Comparison of ENCODE assay signal across 18 cellular contexts in genomic region chr16:85605912-85606841, GRCh38. TPM values are rescaled to one million over a fixed set of nuclear protein-coding genes. Genes with fewer than 3 reads are reported as not detected.
DNase-seq lines count a peak whose midpoint lies in the region; ATAC-seq, FAIRE-seq and TF ChIP-seq lines count a peak whose summit lies in the region.
"Had no signal": no experiment of that assay in that cellular context is flagged by ENCODE, and none has a peak within 500 bp of the region (broad histone marks: within the 10 kb centered on the region; RNA-seq: fewer than 3 reads in every experiment).

No MANE protein-coding gene starts in this region.

- no peaks in the 10 kb centered on the region for H3K27me3 Mint-ChIP-seq in mesothelial cell of epicardium (ENCODE audit: low read depth)

- intact Hi-C loops in GM12878 (cut with micrococcal nuclease; ENCODE audit: unreplicated experiment), result no loop called here
- intact Hi-C loops in ovary (cut with DNase I), result loop anchor here in 2 of 4 donors (10.0 kb wide), 3 partner anchors 51 to 211 kb away; no protein-coding TSS in a partner anchor

- H3K4me3 Mint-ChIP-seq in mesothelial cell of epicardium, result peak overlapping the region; percentile 26
- H3K4me3 Mint-ChIP-seq: activated naive CD4-positive, alpha-beta T cell treated with anti-CD3 and anti-CD28 coated beads for 36 hours had no signal

- TF ChIP-seq CTCF in GM12878 (IDR thresholded peaks at IDR 0.05 in 2 of 3, conservative IDR thresholded peaks at IDR 0.05 in 1 of 3; ENCODE audit: control insufficient read depth in 2 of 3, extremely low read depth in 1 of 3, insufficient read depth in 1 of 3, low read depth in 3 of 3, low read length in 3 of 3) (no peak), mesothelial cell of epicardium (IDR thresholded peaks at IDR 0.05; ENCODE audit: unreplicated experiment) (no peak), right atrium auricular region (IDR thresholded peaks at IDR 0.05) (no peak), ovary (IDR thresholded peaks at IDR 0.05) (no peak)

- peak overlapping the region; percentile 50 for H3K27ac Mint-ChIP-seq in mesothelial cell of epicardium
- H3K27ac Mint-ChIP-seq: activated naive CD4-positive, alpha-beta T cell treated with anti-CD3 and anti-CD28 coated beads for 36 hours had no signal

- peaks cover 21% of the 10 kb centered on the region for H3K79me2 ChIP-seq in GM12878 (ENCODE audit: control insufficient read depth, insufficient read depth, low read length)

- H3K27me3 ChIP-seq in HUES6 (ENCODE audit: control insufficient read depth, insufficient read depth, low read length) (peaks cover 15% of the 10 kb centered on the region), GM12878 (replicated peaks in 1 of 2; ENCODE audit: control insufficient read depth in 2 of 2, insufficient read depth in 2 of 2, low read length in 1 of 2) (no peaks in the 10 kb centered on the region), stomach smooth muscle (ENCODE audit: control insufficient read depth in 1 of 2, insufficient read depth in 2 of 2, low read length in 2 of 2) (no peaks in the 10 kb centered on the region), right atrium auricular region (no peaks in the 10 kb centered on the region), ovary (no peaks in the 10 kb centered on the region)
- H3K27me3 ChIP-seq: ascending aorta, SJCRH30 had no signal

- no peaks in the 10 kb centered on the region for H3K36me3 ChIP-seq in HUES6 (ENCODE audit: control insufficient read depth, insufficient read depth, low read length)
- peaks cover 0 to 5% of the 10 kb centered on the region in 2 experiments; a peak in 2 of 4 replicates for H3K36me3 ChIP-seq in GM12878 (ENCODE audit: control insufficient read depth in 2 of 2, insufficient read depth in 2 of 2, low read length in 1 of 2)
- H3K36me3 ChIP-seq in stomach smooth muscle (ENCODE audit: control insufficient read depth in 2 of 2, insufficient read depth in 2 of 2, low read length in 2 of 2), result no peaks in the 10 kb centered on the region
- no peaks in the 10 kb centered on the region for H3K36me3 ChIP-seq in right atrium auricular region
- H3K36me3 ChIP-seq in ovary, result no peaks in the 10 kb centered on the region
- H3K36me3 ChIP-seq: ascending aorta, SJCRH30, thoracic aorta had no signal

- no peak for TF ChIP-seq RAD21 in GM12878 (IDR thresholded peaks at IDR 0.05; ENCODE audit: insufficient read depth, low read depth, low read length)

- H3K4me1 Mint-ChIP-seq in mesothelial cell of epicardium, result peaks cover 75% of the 10 kb centered on the region

- ATAC-seq in GM12878 (no peak), HG03045 (IDR thresholded peaks at IDR 0.05; ENCODE audit: unreplicated experiment) (no peak)

- H2AFZ ChIP-seq in GM12878 (ENCODE audit: control insufficient read depth, low read depth, low read length), result no peak overlapping the region

- H3K36me3 Mint-ChIP-seq in mesothelial cell of epicardium, result no peaks in the 10 kb centered on the region

- in situ Hi-C loops in GM12878 (cut with MboI), result loop anchor here (5.0 to 25.0 kb wide), 2 partner anchors 114 to 169 kb away; no protein-coding TSS in a partner anchor

- no peaks in the 10 kb centered on the region for H3K9me3 Mint-ChIP-seq in mesothelial cell of epicardium
- H3K9me3 Mint-ChIP-seq: activated naive CD4-positive, alpha-beta T cell treated with anti-CD3 and anti-CD28 coated beads for 36 hours had no signal

- SMC1A ChIA-PET in GM12878 (lab: Charles Lee; ENCODE audit: uncharacterized antibody, unreplicated experiment), result no interaction called here

- TF ChIP-seq POLR2A in GM12878 (IDR thresholded peaks at IDR 0.05; ENCODE audit: low read depth, low read length) (0 out of 2 replicates have a peak, but pooled peaks have one; percentile 24), ovary (IDR thresholded peaks at IDR 0.05) (no peak)

- CTCF ChIA-PET in GM12878 (lab: Yijun Ruan, JAX), result interaction anchor here (0.9 to 5.3 kb wide), 4 partner anchors 21 to 185 kb away, joined by 3 to 47 read pairs (median 3); no protein-coding TSS in a partner anchor

- no TSS peak for BruUV-seq in GM12878 (replicated peaks; lab: Mats Ljungman, UMichigan)

- H3K9ac ChIP-seq in HUES6 (ENCODE audit: low read length) (peak overlapping the region; percentile 42), GM12878 (ENCODE audit: control insufficient read depth, insufficient read depth, low read length) (no peak overlapping the region), stomach smooth muscle (ENCODE audit: low read length in 2 of 2) (peak overlapping the region in 1 of 2 donors; percentile 53)

- RAD21 ChIA-PET in GM12878 (lab: Charles Lee; ENCODE audit: unreplicated experiment), result interaction anchor here (0.8 to 1.9 kb wide), 3 partner anchors 48 to 115 kb away, joined by 4 to 6 read pairs (median 4); no protein-coding TSS in a partner anchor

- H3K27ac ChIP-seq in HUES6 (ENCODE audit: low read depth, low read length) (no peak overlapping the region; the same call in 1 of the 2 replicates), GM12878 (ENCODE audit: control insufficient read depth, insufficient read depth) (no peak overlapping the region), stomach smooth muscle (ENCODE audit: low read length) (peak overlapping the region; percentile 78), right atrium auricular region (no peak overlapping the region), ovary (no peak overlapping the region)
- H3K27ac ChIP-seq: ascending aorta, thoracic aorta had no signal

- H3K4me1 ChIP-seq in HUES6 (ENCODE audit: control insufficient read depth, insufficient read depth, low read length) (peaks cover 81% of the 10 kb centered on the region), GM12878 (ENCODE audit: control insufficient read depth, insufficient read depth, low read length) (peaks cover 33% of the 10 kb centered on the region), stomach smooth muscle (ENCODE audit: control insufficient read depth, insufficient read depth, low read length) (peaks cover 75% of the 10 kb centered on the region), right atrium auricular region (peaks cover 0 to 66% of the 10 kb centered on the region in 2 donors), ovary (ENCODE audit: insufficient read depth) (peaks cover 21% of the 10 kb centered on the region)

- no peak overlapping the region for H3K4me3 ChIP-seq in HUES6 (ENCODE audit: low read depth, low read length)
- H3K4me3 ChIP-seq in GM12878, result no peak overlapping the region
- H3K4me3 ChIP-seq in stomach smooth muscle (ENCODE audit: low read length in 2 of 2), result peak overlapping the region; percentile 31 to 52
- H3K4me3 ChIP-seq in right atrium auricular region, result no peak overlapping the region
- H3K4me3 ChIP-seq in ovary, result no peak overlapping the region
- H3K4me3 ChIP-seq: thoracic aorta had no signal

- peaks cover 17% of the 10 kb centered on the region for H4K20me1 ChIP-seq in GM12878 (ENCODE audit: control insufficient read depth, insufficient read depth)

- TF ChIP-seq EP300 in GM12878 (IDR thresholded peaks at IDR 0.05; ENCODE audit: borderline replicate concordance in 1 of 2, control insufficient read depth in 1 of 2, low read depth in 2 of 2, low read length in 2 of 2), result no peak
- no peak for TF ChIP-seq EP300 in ovary (IDR thresholded peaks at IDR 0.05)

- no peak overlapping the region for H3K4me2 ChIP-seq in GM12878 (ENCODE audit: control insufficient read depth, insufficient read depth)

- POLR2A ChIA-PET in GM12878 (lab: Charles Lee), result no interaction called here

- DNase-seq in GM12878 (ENCODE audit: low read depth, low spot score) (no peak), mesothelial cell of epicardium (ENCODE audit: low spot score in 2 of 2, unreplicated experiment in 2 of 2) (no peak), right atrium auricular region (ENCODE audit: low spot score) (no peak), ovary (no peak)
- DNase-seq: activated CD8-positive, alpha-beta memory T cell treated with anti-CD3 and anti-CD28 coated beads, Interleukin-2, amount 50 U/mL, for 48 hours; activated naive CD4-positive, alpha-beta T cell treated with anti-CD3 and anti-CD28 coated beads for 36 hours; cortex of kidney; DMS153; KG1; stimulated activated CD4-positive, alpha-beta T cell treated with anti-CD3 and anti-CD28 coated beads, Interleukin-4, amount 100 ng/mL, for 24 hours; stimulated activated CD8-positive, alpha-beta memory T cell treated with anti-CD3 and anti-CD28 coated beads, Interleukin-4, amount 100 ng/mL, for 48 hours had no signal

- WGBS in GM12878 (ENCODE audit: insufficient coverage, insufficient replicate concordance, low lambda C conversion rate, missing lambda C conversion rate), result 94% methylated on average over 22 of the region's 22 CpGs
- 80 to 85% (median 83%) methylated on average over 22 of the region's 22 CpGs for WGBS in ovary, 3 donors

- H3K9me3 ChIP-seq in HUES6 (ENCODE audit: control insufficient read depth, insufficient read depth, low read depth, low read length) (no peaks in the 10 kb centered on the region), GM12878 (replicated peaks; ENCODE audit: control insufficient read depth, insufficient read depth, low read length) (no peaks in the 10 kb centered on the region), stomach smooth muscle (ENCODE audit: control insufficient read depth in 2 of 2, low read length in 2 of 2) (no peaks in the 10 kb centered on the region), right atrium auricular region (no peaks in the 10 kb centered on the region), ovary (no peaks in the 10 kb centered on the region)
- H3K9me3 ChIP-seq: ascending aorta, SJCRH30, thoracic aorta had no signal

- FAIRE-seq in GM12878 (lab: Jason Lieb, UNC), result no peak
- FAIRE-seq: keratinocyte had no signal

RNA-seq across cellular contexts. Expression of gene GSE1, which starts 6.9 kb away (rescaled TPM):
- total RNA-seq in GM12878 (2013; cell fraction: nucleolus; rRNA removed), result 259 and 283 TPM in 2 replicates
- total RNA-seq in GM12878 (2014; rRNA removed) (19.1 and 19.2 TPM in 2 replicates), GM12878 (2014; rRNA removed; fragmentation: Illumina TruSeq; extraction: Trizol) (11.9 and 12.3 TPM in 2 replicates), GM12878 (2021) (49.8 and 58.7 TPM in 2 replicates), mesothelial cell of epicardium (193 to 218 TPM (median 208 TPM) in 3 replicates), right atrium auricular region (10 to 100 TPM; 37.1 to 55.7 TPM), ovary (100 to 1,000 TPM in 4 of 7 donors, 10 to 100 TPM in 3; 37.4 to 212 (median 130) TPM)
- 11.7 TPM for polyA plus RNA-seq in GM12878 (2011; ENCODE audit: low read depth)
- polyA plus RNA-seq in GM12878 (2011; rRNA removed) (16.1 and 19.8 TPM in 2 replicates), GM12878 (2014; fragmentation: Illumina TruSeq; extraction: Trizol) (27.1 and 31.1 TPM in 2 replicates), GM12878 (2014; fragmentation: Nextera tagmentation; extraction: Ambion mirVana) (1 to 10 TPM; 4.6 to 5.1 TPM), GM12878 (2014; rRNA removed) (26.8 and 28.1 TPM in 2 replicates), GM12878 (2016; fragmentation: Nextera tagmentation; extraction: Ambion mirVana) (10 to 100 TPM; 14.6 to 17.3 TPM), ovary (10 to 100 TPM; 32.9 to 36.1 TPM)
- 15.1 and 20.5 TPM in 2 replicates for polyA plus RNA-seq in GM12878 (2011; cell fraction: cytosol; rRNA removed)
- 112 and 143 TPM in 2 replicates for polyA plus RNA-seq in GM12878 (2011; cell fraction: nucleus; rRNA removed)
- polyA plus RNA-seq in GM12878 (2012), result 23.5 and 23.9 TPM in 2 replicates
- 22.6 and 35.7 TPM in 2 replicates for polyA minus RNA-seq in GM12878 (2011; rRNA and poly(A)+ RNA removed)
- 19.0 and 21.0 TPM in 2 replicates for polyA minus RNA-seq in GM12878 (2011; cell fraction: cytosol; rRNA and poly(A)+ RNA removed)
- 33.7 and 54.0 TPM in 2 replicates for polyA minus RNA-seq in GM12878 (2011; cell fraction: nucleus; rRNA and poly(A)+ RNA removed)

Comparison
In these comparisons a context has a peak if more than half of its experiments do, and no peak if none do; other contexts are left out.
1. H3K4me3 ChIP-seq: peak in stomach smooth muscle (2 of 2); none in HUES6 (single experiment), GM12878 (single experiment), right atrium auricular region (0 of 2) and ovary (single experiment).